8 cellular contexts compared by ENCODE assay signal in the genomic region with DNA sequence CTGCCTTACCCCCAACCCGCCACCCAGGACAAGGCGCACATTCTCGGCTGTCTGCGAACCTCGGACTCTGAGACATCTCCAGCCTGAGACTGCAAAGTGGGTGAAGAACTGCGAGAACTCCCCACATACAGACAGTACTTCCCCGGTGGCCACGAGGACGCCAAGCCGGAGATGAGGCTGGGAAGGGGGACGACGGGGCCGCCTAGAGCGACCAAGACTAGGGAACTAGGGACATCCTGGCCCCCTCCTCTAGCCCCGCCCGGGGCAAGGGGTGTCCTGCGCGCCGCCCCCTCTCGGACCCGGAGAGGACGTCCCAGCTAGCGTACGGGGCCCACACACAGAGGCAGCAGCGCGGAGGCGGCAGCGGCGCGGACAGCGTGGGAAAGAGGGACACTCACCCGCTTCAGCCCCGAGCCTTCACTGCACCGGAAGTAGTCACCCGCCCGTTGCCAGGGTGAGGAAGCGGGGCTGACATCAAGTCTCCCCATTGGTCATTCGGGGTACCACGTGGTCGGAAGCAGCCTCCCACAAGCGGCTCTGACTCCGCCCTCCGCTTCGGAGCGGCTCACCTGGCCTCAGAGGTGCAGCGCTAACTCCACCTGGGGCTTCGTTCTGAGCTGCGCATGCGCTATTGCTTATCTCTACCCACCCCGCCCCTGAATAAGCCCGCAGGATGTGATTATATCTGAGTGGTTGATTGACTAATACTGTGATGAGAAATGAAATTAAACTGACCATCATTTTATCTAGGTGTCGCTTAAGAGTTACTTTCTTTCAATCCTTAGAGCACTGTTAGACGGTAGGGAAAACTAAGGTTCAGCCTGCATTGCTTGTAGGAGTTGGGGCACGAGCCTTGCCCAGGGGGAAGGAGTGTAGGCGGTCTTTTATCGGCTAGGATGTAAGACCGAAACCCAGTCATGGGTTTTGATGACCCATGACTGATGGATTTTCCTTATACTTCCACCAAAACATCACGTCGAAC. TPM values are rescaled to one million over a fixed set of nuclear protein-coding genes. Genes with fewer than 3 reads are reported as not detected.
DNase-seq lines count a peak whose midpoint lies in the region; ATAC-seq and TF ChIP-seq lines count a peak whose summit lies in the region.

Gene TASP1, minus strand, starts transcription at position 437 of the 982 bp plus-strand sequence. CDS start 8,854 bp downstream, outside the sequence.

- CTCF ChIA-PET in OCI-LY7 (lab: Charles Lee; ENCODE audit: unreplicated experiment): no interaction called here

- no peaks in the 10 kb centered on the region for H3K9me3 ChIP-seq in OCI-LY7 (ENCODE audit: low read length)

- H4K20me1 ChIP-seq in OCI-LY7 (ENCODE audit: insufficient read depth, low read length): no peaks in the 10 kb centered on the region

- peaks cover 16% of the 10 kb centered on the region; the same call in 1 of the 2 replicates for H3K79me2 ChIP-seq in OCI-LY7 (ENCODE audit: insufficient read depth, low read depth, low read length)

- DNase-seq in DMS 273 (lab: John Stamatoyannopoulos, UW; ENCODE audit: unreplicated experiment): peak; percentile 97
- peak; percentile 93 for DNase-seq in HuH-7.5 (ENCODE audit: low spot score)
- peak; percentile 96 for DNase-seq in OCI-LY7 (ENCODE audit: low spot score)
- peak; percentile 96 for DNase-seq in activated T-cell treated with anti-CD3 and anti-CD28 coated beads for 4 hours
- peak; percentile 98 for DNase-seq in epithelial cell of prostate (ENCODE audit: low read depth, low spot score)
- peak; percentile 97 for DNase-seq in mucosa of gallbladder (ENCODE audit: low spot score)
- DNase-seq in stimulated activated CD8-positive, alpha-beta memory T cell treated with anti-CD3 and anti-CD28 coated beads, Interleukin-4, amount 100 ng/mL, for 4 hours (ENCODE audit: low read depth in 2 of 2, low spot score in 1 of 2): peak; percentile 93 to 94

- peaks cover 12% of the 10 kb centered on the region for H3K4me1 ChIP-seq in OCI-LY7 (ENCODE audit: insufficient read depth, low read length, poor library complexity, severe bottlenecking)

- H3K4me2 ChIP-seq in OCI-LY7 (ENCODE audit: low read length): peak within 1 kb of the TSS; percentile 81

- no peaks in the 10 kb centered on the region for H3K36me3 ChIP-seq in OCI-LY7 (ENCODE audit: insufficient read depth, low read length)

- peak; percentile 100 for ATAC-seq in GM21526 (IDR thresholded peaks at IDR 0.05; ENCODE audit: low FRiP score, unreplicated experiment)

- no TSS peak for BruUV-seq in OCI-LY7 (replicated peaks; lab: Mats Ljungman, UMichigan)

- no peaks in the 10 kb centered on the region for H3K9me2 ChIP-seq in OCI-LY7 (ENCODE audit: insufficient read depth, low read length)

- H2AFZ ChIP-seq in OCI-LY7 (ENCODE audit: low read length): peak within 1 kb of the TSS; percentile 98

- POLR2A ChIA-PET in OCI-LY7 (lab: Charles Lee): interaction anchor here (0.8 to 1.4 kb wide), 2 partner anchors 10 to 14 kb away, joined by 4 read pairs; no protein-coding TSS in a partner anchor

- TF ChIP-seq CTCF in OCI-LY7 (conservative IDR thresholded peaks at IDR 0.05; ENCODE audit: low read length): no peak

- H3K27ac ChIP-seq in OCI-LY7 (ENCODE audit: low read depth, low read length, poor library complexity, severe bottlenecking) (no peak within 1 kb of the TSS), epithelial cell of prostate (peak within 1 kb of the TSS; percentile 63)

- H3K4me3 ChIP-seq in OCI-LY7 (ENCODE audit: low read depth, low read length, poor library complexity, severe bottlenecking): peak within 1 kb of the TSS; percentile 92

- intact Hi-C loops in OCI-LY7 (cut with micrococcal nuclease; ENCODE audit: unreplicated experiment): loop anchor here (10.0 kb wide), 1 partner anchor 146 kb away; the partner anchor contains the start of genes ESF1 and NDUFAF5

RNA-seq across cellular contexts. Expression of gene TASP1, which starts in this region (rescaled TPM):
- 10.2 and 12.9 TPM in 2 replicates for total RNA-seq in OCI-LY7 (2014; rRNA removed; shearing (Covaris generic))
- total RNA-seq in OCI-LY7 (2022) (15.1 and 15.5 TPM in 2 replicates), mucosa of gallbladder (11.8 TPM)
